Comparison of ENCODE assay signal across 1 cellular context in the genomic region with DNA sequence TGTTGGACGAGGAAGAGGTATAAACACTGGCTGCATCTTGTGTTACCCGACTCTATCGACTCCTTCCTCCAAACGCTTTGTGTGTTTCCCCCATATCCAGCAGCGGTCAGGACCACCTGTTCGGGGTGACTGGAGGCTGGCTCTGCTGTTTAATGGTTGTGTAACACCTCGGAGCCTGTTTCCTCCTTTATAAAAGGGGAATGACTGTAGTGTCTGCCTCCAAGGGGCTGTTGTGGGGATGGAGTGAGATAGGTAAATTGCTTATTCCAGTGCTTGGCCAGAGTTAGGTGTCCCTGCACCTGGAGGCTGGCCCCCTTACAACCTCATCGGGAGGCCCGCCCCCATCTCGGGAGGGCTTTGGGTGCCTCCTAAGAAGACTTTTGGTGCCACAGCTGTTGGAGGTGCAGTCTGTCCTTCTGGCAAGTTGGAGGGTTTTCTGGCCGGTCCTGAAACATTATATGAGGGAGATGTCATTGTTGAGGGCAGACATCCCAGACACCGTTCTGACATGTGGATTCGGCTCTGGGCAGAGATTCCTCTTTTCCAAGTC.
TF ChIP-seq lines count a peak whose summit lies in the region.

No MANE protein-coding gene starts in this region.

TF ChIP-seq in A549, 52 proteins besides CTCF, POLR2A, EP300 and RAD21 (continued from another document):
- TF ChIP-seq, protein P1, sequence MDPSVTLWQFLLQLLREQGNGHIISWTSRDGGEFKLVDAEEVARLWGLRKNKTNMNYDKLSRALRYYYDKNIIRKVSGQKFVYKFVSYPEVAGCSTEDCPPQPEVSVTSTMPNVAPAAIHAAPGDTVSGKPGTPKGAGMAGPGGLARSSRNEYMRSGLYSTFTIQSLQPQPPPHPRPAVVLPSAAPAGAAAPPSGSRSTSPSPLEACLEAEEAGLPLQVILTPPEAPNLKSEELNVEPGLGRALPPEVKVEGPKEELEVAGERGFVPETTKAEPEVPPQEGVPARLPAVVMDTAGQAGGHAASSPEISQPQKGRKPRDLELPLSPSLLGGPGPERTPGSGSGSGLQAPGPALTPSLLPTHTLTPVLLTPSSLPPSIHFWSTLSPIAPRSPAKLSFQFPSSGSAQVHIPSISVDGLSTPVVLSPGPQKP (IDR thresholded peaks at IDR 0.05; ENCODE audit: low read depth, low read length), result no peak
- TF ChIP-seq CBX2 (IDR thresholded peaks at IDR 0.05; ENCODE audit: borderline replicate concordance, low read depth), result no peak
- no peak for TF ChIP-seq NPAS2 (CRISPR knock-in tag; IDR thresholded peaks at IDR 0.05; ENCODE audit: borderline replicate concordance)
- TF ChIP-seq RCOR1 (IDR thresholded peaks at IDR 0.05; ENCODE audit: low read depth, low read length), result no peak
- no peak for TF ChIP-seq CHD2 (IDR thresholded peaks at IDR 0.05; ENCODE audit: low read length, partially characterized antibody)
- TF ChIP-seq HOXB5 (CRISPR knock-in tag; IDR thresholded peaks at IDR 0.05), result no peak
- TF ChIP-seq ESRRA (IDR thresholded peaks at IDR 0.05; ENCODE audit: borderline replicate concordance, low read length), result no peak
- TF ChIP-seq HEYL (CRISPR knock-in tag; IDR thresholded peaks at IDR 0.05), result no peak
- no peak for TF ChIP-seq TFCP2L1 (CRISPR knock-in tag; IDR thresholded peaks at IDR 0.05)
- no peak for TF ChIP-seq ZSCAN20 (CRISPR knock-in tag; IDR thresholded peaks at IDR 0.05)
- no peak for TF ChIP-seq CHD4 (IDR thresholded peaks at IDR 0.05; ENCODE audit: borderline replicate concordance)
- TF ChIP-seq CEBPB (IDR thresholded peaks at IDR 0.05), result no peak
